In the genomic region with DNA sequence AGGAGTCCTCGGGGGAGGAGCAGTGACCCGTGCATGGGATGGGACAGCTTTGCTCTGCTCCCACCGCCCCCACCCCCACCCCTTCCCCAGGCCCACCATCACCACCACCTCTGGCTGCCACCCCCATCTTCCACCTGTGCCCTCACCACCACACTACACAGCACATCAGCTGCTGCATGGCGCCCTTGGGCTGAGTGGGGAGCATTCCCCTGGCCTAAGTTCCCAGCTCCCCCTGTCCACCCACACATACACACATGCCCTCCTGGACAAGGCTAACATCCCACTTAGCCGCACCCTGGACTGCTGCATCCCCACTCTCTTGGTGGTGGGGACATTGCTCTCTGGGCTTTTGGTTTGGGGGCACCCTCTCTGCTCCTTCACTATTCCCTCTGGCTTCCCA, we compare ENCODE assay signal across 26 cellular contexts. TPM values are rescaled to one million over a fixed set of nuclear protein-coding genes. Genes with fewer than 3 reads are reported as not detected.
"Had no signal": no experiment of that assay in that cellular context is flagged by ENCODE, and none has a peak within 500 bp of the region (broad histone marks: within the 10 kb centered on the region; RNA-seq: fewer than 3 reads in every experiment).

No MANE protein-coding gene starts in this region.

- H3K27me3 ChIP-seq: ovary, sigmoid colon, thyroid gland, tibial nerve, upper lobe of left lung, uterus had no signal

- H3K4me1 ChIP-seq: parathyroid adenoma, psoas muscle, sigmoid colon, stomach, thyroid gland, tibial nerve, upper lobe of left lung, uterus had no signal

- H3K9me3 Mint-ChIP-seq: nephron; neural crest cell; stimulated activated naive B cell treated with anti-CD40 and anti-IgM and Interleukin-4, amounts not matched to agents 10 μg/mL and 1 μg/mL and 100 μg/mL, for 72 hours; stimulated activated naive CD8-positive, alpha-beta T cell treated with anti-CD3 and anti-CD28 coated beads, Interleukin-15, Interleukin-2, amounts not matched to agents 100 ng/mL and 50 ng/mL, for 24 hours had no signal

- H3K27ac Mint-ChIP-seq: naive B cell; nephron; progenitor cell of endocrine pancreas; stimulated activated naive B cell treated with anti-CD40 and anti-IgM and Interleukin-4, amounts not matched to agents 10 μg/mL and 1 μg/mL and 100 μg/mL, for 72 hours; stimulated activated naive CD8-positive, alpha-beta T cell treated with anti-CD3 and anti-CD28 coated beads, Interleukin-15, Interleukin-2, amounts not matched to agents 100 ng/mL and 50 ng/mL, for 24 hours had no signal

- H3K27me3 Mint-ChIP-seq: progenitor cell of endocrine pancreas; stimulated activated naive CD8-positive, alpha-beta T cell treated with anti-CD3 and anti-CD28 coated beads, Interleukin-15, Interleukin-2, amounts not matched to agents 100 ng/mL and 50 ng/mL, for 24 hours had no signal

- H3K9ac ChIP-seq: parathyroid adenoma had no signal

- ATAC-seq: psoas muscle; stimulated activated naive B cell treated with anti-CD40 and anti-IgM and Interleukin-4, amounts not matched to agents 10 μg/mL and 1 μg/mL and 100 μg/mL, for 72 hours had no signal

- H2AFZ ChIP-seq: parathyroid adenoma had no signal

- H3K4me1 Mint-ChIP-seq: naive B cell, nephron, neural crest cell had no signal

- DNase-seq: naive B cell; occipital lobe; ovary; posterior cingulate gyrus; psoas muscle; right cardiac atrium; sigmoid colon; small intestine; stimulated activated CD4-positive, alpha-beta T cell treated with anti-CD3 and anti-CD28 coated beads, Interleukin-1b, Interleukin-23, amount 100 ng/mL, for 48 hours; stimulated activated CD4-positive, alpha-beta T cell treated with anti-CD3 and anti-CD28 coated beads, Interleukin-4, amount 100 ng/mL, for 1 hour; stimulated activated CD4-positive, alpha-beta T cell treated with anti-CD3 and anti-CD28 coated beads, Interleukin-4, amount 100 ng/mL, for 4 hours; stimulated activated CD8-positive, alpha-beta memory T cell treated with anti-CD3 and anti-CD28 coated beads, Interleukin-4, amount 100 ng/mL, for 48 hours; stimulated activated naive B cell treated with anti-CD40 and anti-IgM and Interleukin-4, amounts not matched to agents 10 μg/mL and 1 μg/mL and 100 μg/mL, for 72 hours; stimulated activated naive CD4-positive, alpha-beta T cell treated with Interleukin-2 at 50 U/mL for 16 hours; stomach; thyroid gland; trophoblast cell; upper lobe of left lung; uterus had no signal

- H3K27ac ChIP-seq: ovary, parathyroid adenoma, psoas muscle, sigmoid colon, stomach, thoracic aorta, thyroid gland, tibial nerve, upper lobe of left lung, uterus had no signal

- H3K36me3 Mint-ChIP-seq: naive B cell; stimulated activated naive B cell treated with anti-CD40 and anti-IgM and Interleukin-4, amounts not matched to agents 10 μg/mL and 1 μg/mL and 100 μg/mL, for 72 hours had no signal

- H3K4me3 ChIP-seq: ovary, psoas muscle, sigmoid colon, stomach, thoracic aorta, thyroid gland, tibial nerve, upper lobe of left lung, uterus had no signal

- H3K9me3 ChIP-seq: ovary, psoas muscle, sigmoid colon, stomach, thoracic aorta, thyroid gland, tibial nerve, upper lobe of left lung, uterus had no signal

- H3K4me3 Mint-ChIP-seq: naive B cell; nephron; neural crest cell; stimulated activated naive B cell treated with anti-CD40 and anti-IgM and Interleukin-4, amounts not matched to agents 10 μg/mL and 1 μg/mL and 100 μg/mL, for 72 hours; stimulated activated naive CD8-positive, alpha-beta T cell treated with anti-CD3 and anti-CD28 coated beads, Interleukin-15, Interleukin-2, amounts not matched to agents 100 ng/mL and 50 ng/mL, for 24 hours had no signal

- H3K36me3 ChIP-seq: ovary, sigmoid colon, stomach, thoracic aorta, thyroid gland, tibial nerve, upper lobe of left lung, uterus had no signal

RNA-seq across cellular contexts. Expression of a gene that starts 46.2 kb away (rescaled TPM):
- total RNA-seq: neural crest cell, progenitor cell of endocrine pancreas had no signal
